Comparison of ENCODE assay signal across 15 cellular contexts in genomic region chr10:78292987-78293865, GRCh38.
DNase-seq lines count a peak whose midpoint lies in the region; ATAC-seq and TF ChIP-seq lines count a peak whose summit lies in the region.
"Had no signal": no experiment of that assay in that cellular context is flagged by ENCODE, and none has a peak within 500 bp of the region (broad histone marks: within the 10 kb centered on the region; RNA-seq: fewer than 3 reads in every experiment).

No MANE protein-coding gene starts in this region.

- DNase-seq in PC-3 (no peak), hepatocyte (ENCODE audit: low spot score) (peak; percentile 44), retinal pigment epithelial cell (ENCODE audit: low read depth) (peak; percentile 62), NCI-H2227 treated with DMSO at 0.1 percent for 48 hours (lab: John Stamatoyannopoulos, UW) (no peak), uterus (no peak)
- DNase-seq: activated B cell treated with CpG ODN at 0.5 μM for 24 hours; activated T-cell treated with anti-CD3 and anti-CD28 coated beads, Interleukin-2, amount 50 U/mL, for 1 hour; Caco-2; esophagus squamous epithelium; NCI-H1694 had no signal

- H3K9me2 ChIP-seq in PC-3 (replicated peaks; ENCODE audit: low read length): no peaks in the 10 kb centered on the region
- H3K9me2 ChIP-seq in hepatocyte (replicated peaks; ENCODE audit: insufficient read depth): no peaks in the 10 kb centered on the region

- peaks cover 27% of the 10 kb centered on the region for H3K4me1 ChIP-seq in HUES6 (ENCODE audit: control insufficient read depth, insufficient read depth, low read length)
- H3K4me1 ChIP-seq in PC-3 (ENCODE audit: insufficient read depth, low read length): no peaks in the 10 kb centered on the region
- peaks cover 8% of the 10 kb centered on the region for H3K4me1 ChIP-seq in hepatocyte (ENCODE audit: insufficient read depth)
- H3K4me1 ChIP-seq in uterus: no peaks in the 10 kb centered on the region
- H3K4me1 ChIP-seq: Caco-2, esophagus squamous epithelium had no signal

- H3K27me3 ChIP-seq in HUES6 (ENCODE audit: control insufficient read depth, insufficient read depth, low read length) (no peaks in the 10 kb centered on the region), PC-3 (ENCODE audit: low read length) (peaks cover 51% of the 10 kb centered on the region), hepatocyte (no peaks in the 10 kb centered on the region), uterus (no peaks in the 10 kb centered on the region)

- POLR2A ChIA-PET in PC-3 (lab: Charles Lee; ENCODE audit: unreplicated experiment): interaction anchor here (0.7 kb wide), 1 partner anchor 13 kb away, joined by 4 read pairs; no protein-coding TSS in a partner anchor

- WGBS in hepatocyte (ENCODE audit: low lambda C conversion rate, missing lambda C conversion rate): 29% methylated on average over 11 of the region's 11 CpGs

- H3K36me3 ChIP-seq in HUES6 (ENCODE audit: control insufficient read depth, insufficient read depth, low read length) (no peaks in the 10 kb centered on the region), PC-3 (ENCODE audit: low read depth, low read length) (no peaks in the 10 kb centered on the region), hepatocyte (replicated peaks; ENCODE audit: insufficient read depth, low read depth) (no peaks in the 10 kb centered on the region), uterus (no peaks in the 10 kb centered on the region)
- H3K36me3 ChIP-seq: esophagus squamous epithelium had no signal

- TF ChIP-seq POLR2A in uterus (IDR thresholded peaks at IDR 0.05): no peak

- H2AFZ ChIP-seq in PC-3 (ENCODE audit: low read length) (no peak overlapping the region), hepatocyte (no peak overlapping the region)

- no peak for TF ChIP-seq CTCF in PC-3 (conservative IDR thresholded peaks at IDR 0.05; ENCODE audit: low read depth, low read length)
- TF ChIP-seq CTCF in hepatocyte (IDR thresholded peaks at IDR 0.05; ENCODE audit: poor library complexity): no peak
- no peak for TF ChIP-seq CTCF in retinal pigment epithelial cell (conservative IDR thresholded peaks at IDR 0.05; ENCODE audit: low read depth, low read length)
- no peak for TF ChIP-seq CTCF in uterus (IDR thresholded peaks at IDR 0.05)

- H3K4me3 ChIP-seq in HUES6 (ENCODE audit: low read depth, low read length) (no peak overlapping the region), PC-3 (ENCODE audit: low read length) (no peak overlapping the region), hepatocyte (no peak overlapping the region), retinal pigment epithelial cell (ENCODE audit: low read length) (no peak overlapping the region), uterus (no peak overlapping the region)
- H3K4me3 ChIP-seq: esophagus squamous epithelium, GM12878 had no signal

- H3K79me2 ChIP-seq in PC-3 (ENCODE audit: low read length): no peaks in the 10 kb centered on the region
- no peaks in the 10 kb centered on the region for H3K79me2 ChIP-seq in hepatocyte

- CTCF ChIA-PET in PC-3 (lab: Charles Lee): interaction anchor here (1.0 kb wide), 1 partner anchor 9 kb away, joined by 3 read pairs; no protein-coding TSS in a partner anchor

- intact Hi-C loops in PC-3 (cut with micrococcal nuclease) (no loop called here), uterus (cut with DNase I; ENCODE audit: low total_unique reads) (no loop called here)

- BruUV-seq in PC-3 (replicated peaks; lab: Mats Ljungman, UMichigan): no TSS peak

- H3K9me3 ChIP-seq in HUES6 (ENCODE audit: control insufficient read depth, insufficient read depth, low read depth, low read length): no peaks in the 10 kb centered on the region
- H3K9me3 ChIP-seq in PC-3 (ENCODE audit: low read length): no peaks in the 10 kb centered on the region
- no peaks in the 10 kb centered on the region for H3K9me3 ChIP-seq in hepatocyte (ENCODE audit: low read depth)
- H3K9me3 ChIP-seq in uterus: no peaks in the 10 kb centered on the region
- H3K9me3 ChIP-seq: Caco-2, esophagus squamous epithelium had no signal

- H3K4me2 ChIP-seq in PC-3 (ENCODE audit: low read length) (no peak overlapping the region), hepatocyte (no peak overlapping the region)

- peak; percentile 12 for ATAC-seq in PC-3
- ATAC-seq in GM18502 (IDR thresholded peaks at IDR 0.05; ENCODE audit: poor library complexity, unreplicated experiment): no peak
- no peak for ATAC-seq in GM21526 (IDR thresholded peaks at IDR 0.05; ENCODE audit: low FRiP score, unreplicated experiment)
- ATAC-seq: GM12878, Right ventricle myocardium inferior had no signal

- H3K9ac ChIP-seq in HUES6 (ENCODE audit: low read length): peak overlapping the region; percentile 12
- no peak overlapping the region for H3K9ac ChIP-seq in PC-3 (ENCODE audit: low read length)

- H3K27ac ChIP-seq in HUES6 (ENCODE audit: low read depth, low read length) (no peak overlapping the region), PC-3 (ENCODE audit: low read length) (no peak overlapping the region), hepatocyte (no peak overlapping the region), uterus (no peak overlapping the region)
- H3K27ac ChIP-seq: esophagus squamous epithelium had no signal

- H4K20me1 ChIP-seq in PC-3 (ENCODE audit: low read length) (no peaks in the 10 kb centered on the region), hepatocyte (ENCODE audit: insufficient read depth, poor library complexity, severe bottlenecking) (no peaks in the 10 kb centered on the region)

- H3F3A ChIP-seq in PC-3 (ENCODE audit: low read length, unreplicated experiment): no peaks in the 10 kb centered on the region

Comparison
In these comparisons a context has a peak if more than half of its experiments do, and no peak if none do; other contexts are left out.
1. DNase-seq: peak in hepatocyte (single experiment) and retinal pigment epithelial cell (single experiment); none in PC-3 (single experiment), NCI-H2227 treated with DMSO at 0.1 percent for 48 hours (single experiment) and uterus (0 of 2).